Comparison of ENCODE assay signal across 14 cellular contexts in genomic region chr9:136850866-136851775, GRCh38. TPM values are rescaled to one million over a fixed set of nuclear protein-coding genes. Genes with fewer than 3 reads are reported as not detected.
DNase-seq lines count a peak whose midpoint lies in the region; ATAC-seq and TF ChIP-seq lines count a peak whose summit lies in the region.
"Had no signal": no experiment of that assay in that cellular context is flagged by ENCODE, and none has a peak within 500 bp of the region (broad histone marks: within the 10 kb centered on the region; RNA-seq: fewer than 3 reads in every experiment).

No MANE protein-coding gene starts in this region.

- CTCF ChIA-PET in SK-N-SH (lab: Yijun Ruan, JAX), result interaction anchor here (1.0 to 1.5 kb wide), 2 partner anchors 9 to 63 kb away, joined by 3 to 7 read pairs; no protein-coding TSS in a partner anchor

- no peaks in the 10 kb centered on the region for H3K27me3 Mint-ChIP-seq in osteocyte (ENCODE audit: unreplicated experiment)

- H3K4me1 ChIP-seq in SK-N-SH (ENCODE audit: control insufficient read depth in 1 of 2, insufficient read depth in 2 of 2, low read depth in 1 of 2, low read length in 1 of 2) (peaks cover 4 to 13% of the 10 kb centered on the region in 2 experiments; a peak in 2 of 4 replicates), left ventricle myocardium inferior (peaks cover 55% of the 10 kb centered on the region)
- H3K4me1 ChIP-seq in effector memory CD4-positive, alpha-beta T cell (ENCODE audit: control insufficient read depth, insufficient read depth, low read length, poor library complexity, severe bottlenecking), result peaks cover 27% of the 10 kb centered on the region

- 87% methylated on average over 6 of the region's 23 CpGs for WGBS in SK-N-SH (ENCODE audit: low lambda C conversion rate)

- no peak overlapping the region for H2AFZ ChIP-seq in SK-N-SH (ENCODE audit: low read depth)
- H2AFZ ChIP-seq: GM23338 had no signal

- H3K9ac ChIP-seq in SK-N-SH, result peak overlapping the region; percentile 84; the same call in 1 of the 2 replicates

- H3K4me2 ChIP-seq in SK-N-SH, result peak overlapping the region; percentile 96

- peaks cover 0 to 8% of the 10 kb centered on the region in 2 experiments for H3K36me3 ChIP-seq in SK-N-SH (replicated peaks in 1 of 2; ENCODE audit: control insufficient read depth in 1 of 2, insufficient read depth in 2 of 2, low read length in 1 of 2)
- peaks cover 20% of the 10 kb centered on the region for H3K36me3 ChIP-seq in left ventricle myocardium inferior
- H3K36me3 ChIP-seq in effector memory CD4-positive, alpha-beta T cell (ENCODE audit: control insufficient read depth, insufficient read depth, low read length), result no peaks in the 10 kb centered on the region
- H3K36me3 ChIP-seq: upper lobe of right lung had no signal

- DNase-seq in SK-N-SH, result no peak
- DNase-seq in HK-2 (ENCODE audit: unreplicated experiment), result peak; percentile 15
- DNase-seq in left ventricle myocardium inferior, result peak; percentile 15
- DNase-seq in osteocyte (ENCODE audit: extremely low spot score, unreplicated experiment), result no peak
- no peak for DNase-seq in effector memory CD4-positive, alpha-beta T cell
- DNase-seq in NCI-H2029 (lab: John Stamatoyannopoulos, UW), result no peak
- no peak for DNase-seq in NK-92 treated with Interleukin-12 subunit alpha and Interleukin-12 subunit beta, amount 100 ng/mL, for 24 hours (lab: John Stamatoyannopoulos, UW)
- DNase-seq: DMS153, NCI-H446 treated with DMSO at 0.1 percent for 48 hours, RPMI8226, upper lobe of right lung had no signal

- no peaks in the 10 kb centered on the region for H3K9me3 Mint-ChIP-seq in osteocyte (ENCODE audit: unreplicated experiment)
- H3K9me3 Mint-ChIP-seq: dendritic cell treated with granulocyte-macrophage colony-stimulating factor and Interleukin-4, amounts not matched to agents 40 ng/mL and 50 ng/mL, for 4 days; GM23338 had no signal

- no peaks in the 10 kb centered on the region for H3K9me3 ChIP-seq in SK-N-SH
- no peaks in the 10 kb centered on the region for H3K9me3 ChIP-seq in left ventricle myocardium inferior (replicated peaks)
- H3K9me3 ChIP-seq in effector memory CD4-positive, alpha-beta T cell (ENCODE audit: control insufficient read depth, low read length), result no peaks in the 10 kb centered on the region
- H3K9me3 ChIP-seq: upper lobe of right lung had no signal

- no peaks in the 10 kb centered on the region for H3K36me3 Mint-ChIP-seq in osteocyte (ENCODE audit: unreplicated experiment)

- H3K27me3 ChIP-seq in SK-N-SH (ENCODE audit: insufficient read depth), result no peaks in the 10 kb centered on the region
- peaks cover 12% of the 10 kb centered on the region for H3K27me3 ChIP-seq in left ventricle myocardium inferior (ENCODE audit: low read depth)
- H3K27me3 ChIP-seq in effector memory CD4-positive, alpha-beta T cell (replicated peaks; ENCODE audit: control insufficient read depth, insufficient read depth, low read length, poor library complexity, severe bottlenecking), result peaks cover 13% of the 10 kb centered on the region

- POLR2A ChIA-PET in SK-N-SH (lab: Yijun Ruan, JAX), result interaction anchor here (0.7 to 1.2 kb wide), 3 partner anchors 9 to 13 kb away, joined by 3 read pairs; no protein-coding TSS in a partner anchor

- TF ChIP-seq CTCF in SK-N-SH (IDR thresholded peaks at IDR 0.05), result no peak
- no peak for TF ChIP-seq CTCF in left ventricle myocardium inferior (IDR thresholded peaks at IDR 0.05; ENCODE audit: borderline replicate concordance)
- no peak for TF ChIP-seq CTCF in osteocyte (IDR thresholded peaks at IDR 0.05)

- no peaks in the 10 kb centered on the region for H3K9me2 ChIP-seq in SK-N-SH

- H3K27ac Mint-ChIP-seq in osteocyte (ENCODE audit: unreplicated experiment), result no peak overlapping the region
- H3K27ac Mint-ChIP-seq: GM23338 had no signal

- H3F3A ChIP-seq in SK-N-SH (replicated peaks; ENCODE audit: insufficient read depth), result no peaks in the 10 kb centered on the region

- H3K4me1 Mint-ChIP-seq in osteocyte (ENCODE audit: unreplicated experiment), result peaks cover 22% of the 10 kb centered on the region
- H3K4me1 Mint-ChIP-seq: GM23338 had no signal

- no peaks in the 10 kb centered on the region; the same call in 1 of the 2 replicates for H4K20me1 ChIP-seq in SK-N-SH (ENCODE audit: insufficient read depth)

- H3K4me3 Mint-ChIP-seq in osteocyte (ENCODE audit: unreplicated experiment), result peak overlapping the region; percentile 94

- H3K4me3 ChIP-seq in SK-N-SH (ENCODE audit: low read depth in 2 of 2, low read length in 1 of 2) (peak overlapping the region in 1 of 2 experiments; percentile 89; a peak in 1 of 4 replicates), left ventricle myocardium inferior (peak overlapping the region; percentile 89)
- no peak overlapping the region for H3K4me3 ChIP-seq in effector memory CD4-positive, alpha-beta T cell (ENCODE audit: insufficient read depth, low read depth, low read length, poor library complexity, severe bottlenecking)

- no peak overlapping the region for H3K27ac ChIP-seq in SK-N-SH (ENCODE audit: low read depth in 2 of 2, low read length in 1 of 2)
- H3K27ac ChIP-seq in left ventricle myocardium inferior (replicated peaks), result peak overlapping the region; percentile 98
- no peak overlapping the region for H3K27ac ChIP-seq in effector memory CD4-positive, alpha-beta T cell (ENCODE audit: insufficient read depth, low read length, poor library complexity, severe bottlenecking)
- H3K27ac ChIP-seq: upper lobe of right lung had no signal

- no peak for ATAC-seq in SK-N-SH treated with all-trans-retinoic acid at 6 μM for 48 hours
- ATAC-seq: GM23338, upper lobe of right lung had no signal

- intact Hi-C loops in left ventricle myocardium inferior (cut with micrococcal nuclease), result no loop called here

- H3K79me2 ChIP-seq in SK-N-SH (ENCODE audit: insufficient read depth), result peaks cover 23% of the 10 kb centered on the region; the same call in 1 of the 2 replicates

- TF ChIP-seq EP300 in SK-N-SH (IDR thresholded peaks at IDR 0.05; ENCODE audit: borderline replicate concordance in 1 of 2, low read depth in 1 of 2, low read length in 1 of 2), result no peak

- TF ChIP-seq RAD21 in SK-N-SH (IDR thresholded peaks at IDR 0.05; ENCODE audit: low read length), result no peak

TF ChIP-seq in SK-N-SH, 30 proteins besides CTCF, POLR2A, EP300 and RAD21 (continues in another document):
- TF ChIP-seq MEF2A (IDR thresholded peaks at IDR 0.05; ENCODE audit: borderline replicate concordance, low read depth), result no peak
- TF ChIP-seq FOXJ3 (CRISPR knock-in tag; IDR thresholded peaks at IDR 0.05), result no peak
- TF ChIP-seq YY1 (IDR thresholded peaks at IDR 0.05; ENCODE audit: low read depth), result no peak
- no peak for TF ChIP-seq JUND (IDR thresholded peaks at IDR 0.05)
- TF ChIP-seq USF1 (IDR thresholded peaks at IDR 0.05; ENCODE audit: borderline replicate concordance, low read depth), result no peak
- no peak for TF ChIP-seq EZH2phosphoT487 (IDR thresholded peaks at IDR 0.05; ENCODE audit: borderline replicate concordance, low read depth)

TF ChIP-seq in SK-N-SH treated with all-trans-retinoic acid at 6 μM for 48 hours, 23 proteins besides CTCF, POLR2A, EP300 and RAD21 (continues in another document):
- no peak for TF ChIP-seq ZFP30 (CRISPR knock-in tag; IDR thresholded peaks at IDR 0.05)
- no peak for TF ChIP-seq ZFP3 (CRISPR knock-in tag; IDR thresholded peaks at IDR 0.05)
- TF ChIP-seq ZNF565 (CRISPR knock-in tag; conservative IDR thresholded peaks at IDR 0.05; ENCODE audit: low read depth), result no peak
- TF ChIP-seq TSHZ2 (CRISPR knock-in tag; IDR thresholded peaks at IDR 0.05), result no peak
- TF ChIP-seq ZC3H10 (CRISPR knock-in tag; IDR thresholded peaks at IDR 0.05), result no peak

RNA-seq across cellular contexts. Expression of gene MAMDC4, which starts 1.0 kb away (rescaled TPM):
- polyA plus RNA-seq in SK-N-SH (2012; rRNA removed), result 4.2 and 5.0 TPM in 2 replicates
- 0.45 and 0.63 TPM in 2 replicates for polyA plus RNA-seq in SK-N-SH (2012; cell fraction: cytosol; rRNA removed)
- polyA plus RNA-seq in SK-N-SH (2012; cell fraction: nucleus; rRNA removed), result 46.4 and 69.8 TPM in 2 replicates
- total RNA-seq in left ventricle myocardium inferior, result 13.4 TPM
- total RNA-seq in osteocyte, result 7.4 and 9.4 TPM in 2 replicates

RNA-seq across cellular contexts. Expression of gene PHPT1, which starts 1.9 kb away (rescaled TPM):
- polyA plus RNA-seq in SK-N-SH (2012; rRNA removed), result 338 and 517 TPM in 2 replicates
- polyA plus RNA-seq in SK-N-SH (2012; cell fraction: cytosol; rRNA removed), result 293 and 298 TPM in 2 replicates
- 329 and 407 TPM in 2 replicates for polyA plus RNA-seq in SK-N-SH (2012; cell fraction: nucleus; rRNA removed)
- 349 TPM for total RNA-seq in left ventricle myocardium inferior
- total RNA-seq in osteocyte, result 131 and 142 TPM in 2 replicates

RNA-seq across cellular contexts. Expression of gene AJM1, which starts 8.8 kb away (rescaled TPM):
- 2.4 and 2.6 TPM in 2 replicates for polyA plus RNA-seq in SK-N-SH (2012; rRNA removed)
- polyA plus RNA-seq in SK-N-SH (2012; cell fraction: cytosol; rRNA removed), result 0.68 and 1.0 TPM in 2 replicates
- 23.3 and 46.7 TPM in 2 replicates for polyA plus RNA-seq in SK-N-SH (2012; cell fraction: nucleus; rRNA removed)
- total RNA-seq in left ventricle myocardium inferior (7.7 TPM), osteocyte (4.4 and 4.5 TPM in 2 replicates)

RNA-seq across cellular contexts. Expression of gene EDF1, which starts 15.0 kb away (rescaled TPM):
- 756 and 1,070 TPM in 2 replicates for polyA plus RNA-seq in SK-N-SH (2012; rRNA removed)
- polyA plus RNA-seq in SK-N-SH (2012; cell fraction: cytosol; rRNA removed), result 867 and 896 TPM in 2 replicates
- 430 and 459 TPM in 2 replicates for polyA plus RNA-seq in SK-N-SH (2012; cell fraction: nucleus; rRNA removed)
- total RNA-seq in left ventricle myocardium inferior (318 TPM), osteocyte (338 and 342 TPM in 2 replicates)

RNA-seq across cellular contexts. Expression of gene TRAF2, which starts 35.2 kb away (rescaled TPM):
- polyA plus RNA-seq in SK-N-SH (2012; rRNA removed), result 13.3 and 15.4 TPM in 2 replicates
- 4.9 and 8.3 TPM in 2 replicates for polyA plus RNA-seq in SK-N-SH (2012; cell fraction: cytosol; rRNA removed)
- 35.0 and 39.8 TPM in 2 replicates for polyA plus RNA-seq in SK-N-SH (2012; cell fraction: nucleus; rRNA removed)
- total RNA-seq in left ventricle myocardium inferior (10.0 TPM), osteocyte (12.2 and 14.4 TPM in 2 replicates)

Comparison
In these comparisons a context has a peak if more than half of its experiments do, and no peak if none do; other contexts are left out.
1. DNase-seq: peak in HK-2 (single experiment) and left ventricle myocardium inferior (single experiment); none in SK-N-SH (single experiment), osteocyte (single experiment), effector memory CD4-positive, alpha-beta T cell (0 of 3), NCI-H2029 (single experiment) and NK-92 treated with Interleukin-12 subunit alpha and Interleukin-12 subunit beta, amount 100 ng/mL, for 24 hours (single experiment).